Comparison of ENCODE assay signal across 22 cellular contexts in the genomic region with DNA sequence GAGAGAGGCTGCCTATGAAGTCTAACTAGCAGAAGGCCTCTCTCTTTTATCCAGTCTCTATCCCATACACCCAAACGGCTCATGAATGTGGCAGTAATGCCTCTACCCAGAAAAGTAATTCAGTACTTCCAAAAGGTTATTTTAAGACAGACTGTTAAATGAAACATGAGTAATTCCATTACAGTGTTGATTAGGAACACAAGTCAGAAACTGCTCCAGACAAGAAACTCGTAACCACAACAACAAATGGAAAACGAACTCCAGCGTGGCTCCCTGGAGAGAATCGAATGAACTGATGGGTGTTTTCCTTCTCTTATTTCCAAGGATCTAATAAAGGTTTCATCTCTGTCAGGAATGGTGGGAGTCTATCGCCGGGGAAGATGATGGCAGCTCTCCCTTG.
"Had no signal": no experiment of that assay in that cellular context is flagged by ENCODE, and none has a peak within 500 bp of the region (broad histone marks: within the 10 kb centered on the region; RNA-seq: fewer than 3 reads in every experiment).

No MANE protein-coding gene starts in this region.

- H3K27ac ChIP-seq: coronary artery, esophagus squamous epithelium, left lung, pancreas, psoas muscle, right atrium auricular region, skin epidermis, tibial artery had no signal

- H3K27me3 ChIP-seq: esophagus squamous epithelium, left lung, pancreas, right atrium auricular region, tibial artery had no signal

- H3K36me3 ChIP-seq: esophagus squamous epithelium, left lung, pancreas, right atrium auricular region, tibial artery had no signal

- H3K4me3 ChIP-seq: coronary artery, esophagus squamous epithelium, left lung, pancreas, psoas muscle, right atrium auricular region, skin epidermis, tibial artery had no signal

- ATAC-seq: left lung, pancreas, T-helper 17 cell had no signal

- H3K4me1 ChIP-seq: esophagus squamous epithelium, left lung, pancreas had no signal

- H3K9me3 ChIP-seq: esophagus squamous epithelium, pancreas, psoas muscle, right atrium auricular region, tibial artery had no signal

- DNase-seq: activated CD4-positive, alpha-beta memory T cell treated with anti-CD3 and anti-CD28 coated beads for 36 hours; activated CD4-positive, alpha-beta T cell treated with anti-CD3 and anti-CD28 coated beads for 48 hours; activated naive CD4-positive, alpha-beta T cell treated with anti-CD3 and anti-CD28 coated beads for 36 hours; activated naive CD8-positive, alpha-beta T cell treated with anti-CD3 and anti-CD28 coated beads, Interleukin-2, amount 10 ng/mL, durations not matched to agents 7 days and 5 days; activated T-cell treated with anti-CD3 and anti-CD28 coated beads, Interleukin-2, amount 50 U/mL, for 48 hours; amniotic stem cell; endodermal cell; esophagus squamous epithelium; foreskin melanocyte; hippocampal formation; kidney glomerular epithelial cell; left lung; midbrain; nephron progenitor cell; pancreas; psoas muscle; stimulated activated CD4-positive, alpha-beta T cell treated with anti-CD3 and anti-CD28 coated beads, Interleukin-1b, Interleukin-23, amount 100 ng/mL, for 48 hours; T-helper 17 cell; tibial artery had no signal
